In genomic region chr4:169986369-169986768, GRCh38 we compare ENCODE assay signal across 17 cellular contexts.
"Had no signal": no experiment of that assay in that cellular context is flagged by ENCODE, and none has a peak within 500 bp of the region (broad histone marks: within the 10 kb centered on the region; RNA-seq: fewer than 3 reads in every experiment).

No MANE protein-coding gene starts in this region.

- DNase-seq: colonic mucosa; effector CD8-positive, alpha-beta T cell; immature natural killer cell; kidney; mucosa of descending colon; naive thymus-derived CD8-positive, alpha-beta T cell; psoas muscle; retina; right lobe of liver; stimulated activated CD4-positive, alpha-beta T cell treated with anti-CD3 and anti-CD28 coated beads, Interleukin-4, amount 100 ng/mL, for 1 hour; stimulated activated CD8-positive, alpha-beta memory T cell treated with anti-CD3 and anti-CD28 coated beads, Interleukin-4, amount 100 ng/mL, for 48 hours; stimulated activated naive CD8-positive, alpha-beta T cell treated with anti-CD3 and anti-CD28 coated beads, Interleukin-15, Interleukin-2, amounts not matched to agents 100 U/mL and 50 U/mL, for 24 hours; tibial artery; upper lobe of right lung had no signal

- H3K36me3 ChIP-seq: colonic mucosa, right lobe of liver, upper lobe of right lung had no signal

- H3K27ac ChIP-seq: colonic mucosa, neutrophil, psoas muscle, right lobe of liver, tibial artery, upper lobe of right lung had no signal

- H3K4me1 ChIP-seq: colonic mucosa, psoas muscle, upper lobe of right lung had no signal

- ATAC-seq: esophagus mucosa; mucosa of descending colon; naive thymus-derived CD8-positive, alpha-beta T cell; psoas muscle; stimulated activated effector memory CD8-positive, alpha-beta T cell treated with anti-CD3 and anti-CD28 coated beads, Interleukin-12 subunit alpha, Interleukin-12 subunit beta, amount 100 ng/mL, for 72 hours; stimulated activated naive CD8-positive, alpha-beta T cell treated with anti-CD3 and anti-CD28 coated beads, Interleukin-15, Interleukin-2, amounts not matched to agents 100 U/mL and 50 U/mL, for 24 hours; upper lobe of right lung had no signal

- H3K9me3 ChIP-seq: colonic mucosa, mucosa of descending colon, neutrophil, psoas muscle, right lobe of liver, tibial artery, upper lobe of right lung had no signal

- H3K27me3 ChIP-seq: colonic mucosa, right lobe of liver, tibial artery, upper lobe of right lung had no signal

- H3K4me3 ChIP-seq: colonic mucosa, mucosa of descending colon, psoas muscle, right lobe of liver, tibial artery, upper lobe of right lung had no signal
